21 cellular contexts compared by ENCODE assay signal in the genomic region with DNA sequence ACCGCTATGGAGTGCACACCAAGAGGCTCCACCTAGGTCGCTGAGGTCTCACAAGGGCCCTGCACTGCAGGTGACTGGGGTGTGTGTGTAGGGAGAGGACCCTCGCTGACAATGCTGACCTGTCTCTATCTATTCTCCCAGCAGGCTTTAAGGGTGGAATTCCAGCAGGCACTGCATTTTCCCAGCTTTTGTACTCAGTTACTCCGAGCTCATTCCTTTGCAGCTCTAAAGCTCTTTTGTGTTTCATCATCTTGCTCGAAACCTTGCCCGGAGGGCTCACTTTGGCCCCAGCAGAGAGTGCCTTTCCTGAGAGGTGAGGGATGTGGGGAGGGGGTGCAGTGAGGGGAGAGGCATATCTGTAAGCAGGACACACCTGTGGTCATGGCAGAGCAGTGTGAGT. TPM values are rescaled to one million over a fixed set of nuclear protein-coding genes. Genes with fewer than 3 reads are reported as not detected.
"Had no signal": no experiment of that assay in that cellular context is flagged by ENCODE, and none has a peak within 500 bp of the region (broad histone marks: within the 10 kb centered on the region; RNA-seq: fewer than 3 reads in every experiment).

No MANE protein-coding gene starts in this region.

- H3K36me3 ChIP-seq: neutrophil, pancreas, right lobe of liver, stomach had no signal

- H3K27ac ChIP-seq: body of pancreas, foreskin keratinocyte, neutrophil, pancreas, right lobe of liver, stomach had no signal

- H3K4me3 ChIP-seq: body of pancreas, pancreas, right lobe of liver, stomach had no signal

- H3K9me3 ChIP-seq: body of pancreas, neutrophil, pancreas, right lobe of liver, stomach had no signal

- ATAC-seq: body of pancreas; foreskin keratinocyte; naive thymus-derived CD8-positive, alpha-beta T cell; stimulated activated effector memory CD8-positive, alpha-beta T cell treated with anti-CD3 and anti-CD28 coated beads, Interleukin-12 subunit alpha, Interleukin-12 subunit beta, amount 100 ng/mL, for 72 hours had no signal

- FAIRE-seq: colon, pancreas, small intestine had no signal

- DNase-seq: activated B cell treated with CpG ODN at 0.5 μM for 24 hours; activated CD4-positive, alpha-beta memory T cell treated with anti-CD3 and anti-CD28 coated beads for 36 hours; activated CD4-positive, alpha-beta T cell treated with anti-CD3 and anti-CD28 coated beads for 4 hours; activated naive CD4-positive, alpha-beta T cell; activated naive CD8-positive, alpha-beta T cell treated with anti-CD3 and anti-CD28 coated beads for 36 hours; activated T-cell treated with anti-CD3 and anti-CD28 coated beads for 4 hours; body of pancreas; caudate nucleus; foreskin keratinocyte; immature natural killer cell; naive thymus-derived CD8-positive, alpha-beta T cell; stimulated activated CD4-positive, alpha-beta T cell treated with anti-CD3 and anti-CD28 coated beads, Interleukin-4, amount 100 ng/mL, for 1 hour; stomach; T-helper 2 cell had no signal

- H3K4me1 ChIP-seq: foreskin keratinocyte, pancreas had no signal

- H3K27me3 ChIP-seq: body of pancreas, pancreas, right lobe of liver had no signal

RNA-seq across cellular contexts. Expression of gene SMPD3, which starts 39.3 kb away (rescaled TPM):
- total RNA-seq: epithelial cell of proximal tubule had no signal
